8 cellular contexts compared by ENCODE assay signal in the genomic region with DNA sequence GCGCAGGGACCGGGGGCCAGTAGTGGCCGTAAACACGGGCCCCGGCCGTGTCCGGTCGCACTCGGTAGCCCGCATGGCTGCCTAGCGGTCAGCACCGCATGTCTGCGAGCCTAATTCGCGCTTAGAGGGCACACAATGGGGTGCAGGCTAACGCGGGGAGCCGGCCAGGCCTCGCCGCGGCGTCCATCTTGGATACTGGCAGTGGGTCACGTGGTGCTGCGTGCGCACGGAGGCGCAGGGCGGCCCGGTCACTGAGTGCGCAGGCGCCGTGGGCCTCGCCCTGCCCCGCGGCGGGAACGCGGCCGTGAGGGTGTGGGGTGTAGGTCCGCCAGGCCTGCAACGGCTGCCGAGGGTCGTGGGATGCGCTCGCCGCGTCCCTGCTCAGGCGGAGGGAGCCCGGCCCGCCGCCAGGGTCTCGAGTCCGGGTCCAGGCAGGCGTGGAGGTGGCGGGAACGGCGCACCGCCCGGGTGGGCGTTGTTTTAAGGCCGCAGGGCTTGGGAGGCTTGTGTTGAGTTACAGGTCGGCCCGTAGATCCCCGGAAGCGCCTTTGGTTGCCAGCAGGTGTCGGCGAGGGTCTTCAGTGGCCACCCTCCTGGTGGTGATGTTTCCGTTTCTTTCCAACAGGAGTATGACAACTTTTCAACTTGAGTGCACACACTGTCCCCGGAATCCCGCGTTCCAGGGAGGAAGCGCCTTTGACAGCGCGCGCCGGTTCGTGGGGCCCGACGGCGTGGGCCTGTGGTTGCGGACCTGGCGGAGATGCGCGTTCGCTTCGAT. TPM values are rescaled to one million over a fixed set of nuclear protein-coding genes. Genes with fewer than 3 reads are reported as not detected.
DNase-seq lines count a peak whose midpoint lies in the region; ATAC-seq and TF ChIP-seq lines count a peak whose summit lies in the region.

No MANE protein-coding gene starts in this region.

- H3K27me3 ChIP-seq in kidney epithelial cell (ENCODE audit: control insufficient read depth, insufficient read depth, low read length) = no peaks in the 10 kb centered on the region

- H3K4me1 Mint-ChIP-seq in WTC11 = peaks cover 33% of the 10 kb centered on the region

- peak; percentile 96 for DNase-seq in Ammon's horn (ENCODE audit: low spot score)
- peak; percentile 96 for DNase-seq in NCI-H2227 treated with DMSO at 0.1 percent for 48 hours (lab: John Stamatoyannopoulos, UW)
- peak; percentile 87 for DNase-seq in WTC11 (ENCODE audit: low spot score)
- DNase-seq in cerebellar cortex (ENCODE audit: low spot score) = peak; percentile 90
- DNase-seq in kidney epithelial cell (ENCODE audit: low read depth) = peak; percentile 43
- peak; percentile 89 to 90 for DNase-seq in stimulated activated CD4-positive, alpha-beta T cell treated with anti-CD3 and anti-CD28 coated beads, Interleukin-15, amount 100 ng/mL, for 1 hour (ENCODE audit: low read depth in 1 of 2, low spot score in 1 of 2)

- peak overlapping the region; percentile 94 for H3K27ac Mint-ChIP-seq in WTC11

- peaks cover 4% of the 10 kb centered on the region; the same call in 1 of the 2 replicates for H3K27me3 Mint-ChIP-seq in WTC11 (ENCODE audit: low read depth)

- no peaks in the 10 kb centered on the region for H3K36me3 ChIP-seq in kidney epithelial cell (ENCODE audit: control insufficient read depth, insufficient read depth, low read length)

- H3K36me3 Mint-ChIP-seq in WTC11 = no peaks in the 10 kb centered on the region

- no peak for TF ChIP-seq CTCF in WTC11 (IDR thresholded peaks at IDR 0.05)
- TF ChIP-seq CTCF in kidney epithelial cell (IDR thresholded peaks at IDR 0.05; ENCODE audit: insufficient read depth, low read length, poor library complexity, severe bottlenecking) = peak; percentile 6

- POLR2A ChIA-PET in WTC11 (lab: Charles Lee) = interaction anchor here (0.6 to 1.2 kb wide), 10 partner anchors 8 to 418 kb away, joined by 3 to 7 read pairs (median 4); no protein-coding TSS in a partner anchor

- H3K4me3 Mint-ChIP-seq in WTC11 = peak overlapping the region; percentile 86

- H3K9me3 Mint-ChIP-seq in WTC11 = peaks cover 5% of the 10 kb centered on the region; the same call in 1 of the 2 replicates

- peak overlapping the region; percentile 92 for H3K4me3 ChIP-seq in kidney epithelial cell (ENCODE audit: low read depth, low read length)

- CTCF ChIA-PET in WTC11 (lab: Charles Lee) = interaction anchor here (0.6 to 1.0 kb wide), 9 partner anchors 39 to 1052 kb away, joined by 3 to 7 read pairs (median 5); no protein-coding TSS in a partner anchor

- ATAC-seq in GM19025 (IDR thresholded peaks at IDR 0.05; ENCODE audit: low read depth, unreplicated experiment) (peak; percentile 50), HG03196 (IDR thresholded peaks at IDR 0.05; ENCODE audit: unreplicated experiment) (peak; percentile 67), WTC11 (peak; percentile 52)

TF ChIP-seq in WTC11, 78 proteins besides CTCF, POLR2A, EP300 and RAD21 (continues in another document):
- TF ChIP-seq, protein P1, sequence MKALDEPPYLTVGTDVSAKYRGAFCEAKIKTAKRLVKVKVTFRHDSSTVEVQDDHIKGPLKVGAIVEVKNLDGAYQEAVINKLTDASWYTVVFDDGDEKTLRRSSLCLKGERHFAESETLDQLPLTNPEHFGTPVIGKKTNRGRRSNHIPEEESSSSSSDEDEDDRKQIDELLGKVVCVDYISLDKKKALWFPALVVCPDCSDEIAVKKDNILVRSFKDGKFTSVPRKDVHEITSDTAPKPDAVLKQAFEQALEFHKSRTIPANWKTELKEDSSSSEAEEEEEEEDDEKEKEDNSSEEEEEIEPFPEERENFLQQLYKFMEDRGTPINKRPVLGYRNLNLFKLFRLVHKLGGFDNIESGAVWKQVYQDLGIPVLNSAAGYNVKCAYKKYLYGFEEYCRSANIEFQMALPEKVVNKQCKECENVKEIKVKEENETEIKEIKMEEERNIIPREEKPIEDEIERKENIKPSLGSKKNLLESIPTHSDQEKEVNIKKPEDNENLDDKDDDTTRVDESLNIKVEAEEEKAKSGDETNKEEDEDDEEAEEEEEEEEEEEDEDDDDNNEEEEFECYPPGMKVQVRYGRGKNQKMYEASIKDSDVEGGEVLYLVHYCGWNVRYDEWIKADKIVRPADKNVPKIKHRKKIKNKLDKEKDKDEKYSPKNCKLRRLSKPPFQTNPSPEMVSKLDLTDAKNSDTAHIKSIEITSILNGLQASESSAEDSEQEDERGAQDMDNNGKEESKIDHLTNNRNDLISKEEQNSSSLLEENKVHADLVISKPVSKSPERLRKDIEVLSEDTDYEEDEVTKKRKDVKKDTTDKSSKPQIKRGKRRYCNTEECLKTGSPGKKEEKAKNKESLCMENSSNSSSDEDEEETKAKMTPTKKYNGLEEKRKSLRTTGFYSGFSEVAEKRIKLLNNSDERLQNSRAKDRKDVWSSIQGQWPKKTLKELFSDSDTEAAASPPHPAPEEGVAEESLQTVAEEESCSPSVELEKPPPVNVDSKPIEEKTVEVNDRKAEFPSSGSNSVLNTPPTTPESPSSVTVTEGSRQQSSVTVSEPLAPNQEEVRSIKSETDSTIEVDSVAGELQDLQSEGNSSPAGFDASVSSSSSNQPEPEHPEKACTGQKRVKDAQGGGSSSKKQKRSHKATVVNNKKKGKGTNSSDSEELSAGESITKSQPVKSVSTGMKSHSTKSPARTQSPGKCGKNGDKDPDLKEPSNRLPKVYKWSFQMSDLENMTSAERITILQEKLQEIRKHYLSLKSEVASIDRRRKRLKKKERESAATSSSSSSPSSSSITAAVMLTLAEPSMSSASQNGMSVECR (CRISPR knock-in tag; IDR thresholded peaks at IDR 0.05; ENCODE audit: borderline replicate concordance) = peak; percentile 98
- TF ChIP-seq GRHL2 (CRISPR knock-in tag; IDR thresholded peaks at IDR 0.05; ENCODE audit: insufficient replicate concordance, severe bottlenecking) (no peak), TP53 (CRISPR knock-in tag; IDR thresholded peaks at IDR 0.05) (peak; percentile 90), TCF7 (CRISPR knock-in tag; IDR thresholded peaks at IDR 0.05; ENCODE audit: low read depth) (peak; percentile 97), GTF2I (CRISPR knock-in tag; conservative IDR thresholded peaks at IDR 0.05) (no peak), ESRRA (CRISPR knock-in tag; IDR thresholded peaks at IDR 0.05; ENCODE audit: borderline replicate concordance) (peak; percentile 90)
- TF ChIP-seq, protein P2, sequence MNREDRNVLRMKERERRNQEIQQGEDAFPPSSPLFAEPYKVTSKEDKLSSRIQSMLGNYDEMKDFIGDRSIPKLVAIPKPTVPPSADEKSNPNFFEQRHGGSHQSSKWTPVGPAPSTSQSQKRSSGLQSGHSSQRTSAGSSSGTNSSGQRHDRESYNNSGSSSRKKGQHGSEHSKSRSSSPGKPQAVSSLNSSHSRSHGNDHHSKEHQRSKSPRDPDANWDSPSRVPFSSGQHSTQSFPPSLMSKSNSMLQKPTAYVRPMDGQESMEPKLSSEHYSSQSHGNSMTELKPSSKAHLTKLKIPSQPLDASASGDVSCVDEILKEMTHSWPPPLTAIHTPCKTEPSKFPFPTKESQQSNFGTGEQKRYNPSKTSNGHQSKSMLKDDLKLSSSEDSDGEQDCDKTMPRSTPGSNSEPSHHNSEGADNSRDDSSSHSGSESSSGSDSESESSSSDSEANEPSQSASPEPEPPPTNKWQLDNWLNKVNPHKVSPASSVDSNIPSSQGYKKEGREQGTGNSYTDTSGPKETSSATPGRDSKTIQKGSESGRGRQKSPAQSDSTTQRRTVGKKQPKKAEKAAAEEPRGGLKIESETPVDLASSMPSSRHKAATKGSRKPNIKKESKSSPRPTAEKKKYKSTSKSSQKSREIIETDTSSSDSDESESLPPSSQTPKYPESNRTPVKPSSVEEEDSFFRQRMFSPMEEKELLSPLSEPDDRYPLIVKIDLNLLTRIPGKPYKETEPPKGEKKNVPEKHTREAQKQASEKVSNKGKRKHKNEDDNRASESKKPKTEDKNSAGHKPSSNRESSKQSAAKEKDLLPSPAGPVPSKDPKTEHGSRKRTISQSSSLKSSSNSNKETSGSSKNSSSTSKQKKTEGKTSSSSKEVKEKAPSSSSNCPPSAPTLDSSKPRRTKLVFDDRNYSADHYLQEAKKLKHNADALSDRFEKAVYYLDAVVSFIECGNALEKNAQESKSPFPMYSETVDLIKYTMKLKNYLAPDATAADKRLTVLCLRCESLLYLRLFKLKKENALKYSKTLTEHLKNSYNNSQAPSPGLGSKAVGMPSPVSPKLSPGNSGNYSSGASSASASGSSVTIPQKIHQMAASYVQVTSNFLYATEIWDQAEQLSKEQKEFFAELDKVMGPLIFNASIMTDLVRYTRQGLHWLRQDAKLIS (CRISPR knock-in tag; IDR thresholded peaks at IDR 0.05; ENCODE audit: borderline replicate concordance) = no peak
- TF ChIP-seq, protein P3, sequence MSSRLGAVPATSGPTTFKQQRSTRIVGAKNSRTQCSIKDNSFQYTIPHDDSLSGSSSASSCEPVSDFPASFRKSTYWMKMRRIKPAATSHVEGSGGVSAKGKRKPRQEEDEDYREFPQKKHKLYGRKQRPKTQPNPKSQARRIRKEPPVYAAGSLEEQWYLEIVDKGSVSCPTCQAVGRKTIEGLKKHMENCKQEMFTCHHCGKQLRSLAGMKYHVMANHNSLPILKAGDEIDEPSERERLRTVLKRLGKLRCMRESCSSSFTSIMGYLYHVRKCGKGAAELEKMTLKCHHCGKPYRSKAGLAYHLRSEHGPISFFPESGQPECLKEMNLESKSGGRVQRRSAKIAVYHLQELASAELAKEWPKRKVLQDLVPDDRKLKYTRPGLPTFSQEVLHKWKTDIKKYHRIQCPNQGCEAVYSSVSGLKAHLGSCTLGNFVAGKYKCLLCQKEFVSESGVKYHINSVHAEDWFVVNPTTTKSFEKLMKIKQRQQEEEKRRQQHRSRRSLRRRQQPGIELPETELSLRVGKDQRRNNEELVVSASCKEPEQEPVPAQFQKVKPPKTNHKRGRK (CRISPR knock-in tag; IDR thresholded peaks at IDR 0.05; ENCODE audit: borderline replicate concordance) = peak; percentile 57; the same call in 1 of the 2 replicates
- TF ChIP-seq, protein P4, sequence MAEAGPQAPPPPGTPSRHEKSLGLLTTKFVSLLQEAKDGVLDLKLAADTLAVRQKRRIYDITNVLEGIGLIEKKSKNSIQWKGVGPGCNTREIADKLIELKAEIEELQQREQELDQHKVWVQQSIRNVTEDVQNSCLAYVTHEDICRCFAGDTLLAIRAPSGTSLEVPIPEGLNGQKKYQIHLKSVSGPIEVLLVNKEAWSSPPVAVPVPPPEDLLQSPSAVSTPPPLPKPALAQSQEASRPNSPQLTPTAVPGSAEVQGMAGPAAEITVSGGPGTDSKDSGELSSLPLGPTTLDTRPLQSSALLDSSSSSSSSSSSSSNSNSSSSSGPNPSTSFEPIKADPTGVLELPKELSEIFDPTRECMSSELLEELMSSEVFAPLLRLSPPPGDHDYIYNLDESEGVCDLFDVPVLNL (CRISPR knock-in tag; IDR thresholded peaks at IDR 0.05; ENCODE audit: borderline replicate concordance, low read depth) = peak; percentile 97

RNA-seq across cellular contexts. Expression of a gene that starts 0.8 kb away (rescaled TPM):
- total RNA-seq in WTC11 (2021) (35.0 to 44.4 TPM (median 42.3 TPM) in 3 replicates), kidney epithelial cell (6.8 and 7.8 TPM in 2 replicates)

Comparison
In these comparisons a context has a peak if more than half of its experiments do, and no peak if none do; other contexts are left out.
1. Peak in every context shown above with its lines: DNase-seq, ATAC-seq and H3K4me3 ChIP-seq.
2. DNase-seq: peak in every context shown above with its lines; median percentile 96 in Ammon's horn; 96 in NCI-H2227 treated with DMSO at 0.1 percent for 48 hours; 90 in cerebellar cortex; 90 in stimulated activated CD4-positive, alpha-beta T cell treated with anti-CD3 and anti-CD28 coated beads, Interleukin-15, amount 100 ng/mL, for 1 hour; 87 in WTC11; 43 in kidney epithelial cell.